ENCODE assay signal across 1 cellular context in genomic region chr16:90031931-90032663, GRCh38.
TF ChIP-seq lines count a peak whose summit lies in the region.

No MANE protein-coding gene starts in this region.

TF ChIP-seq in K562, 482 proteins besides CTCF, POLR2A, EP300 and RAD21 (continued from another document):
- TF ChIP-seq TSHZ1 (CRISPR knock-in tag; IDR thresholded peaks at IDR 0.05) (no peak), SRSF7 (optimal IDR thresholded peaks at IDR 0.05; ENCODE audit: low read depth, low read length) (no peak), REST (CRISPR knock-in tag; IDR thresholded peaks at IDR 0.05; ENCODE audit: low read depth) (no peak), HNRNPUL1 (IDR thresholded peaks at IDR 0.05; ENCODE audit: low read length) (no peak), ELF4 (CRISPR knock-in tag; IDR thresholded peaks at IDR 0.05) (no peak), FOXP1 (CRISPR knock-in tag; IDR thresholded peaks at IDR 0.05) (peak; percentile 30; the same call in 1 of the 2 replicates), PRMT5 (CRISPR knock-in tag; IDR thresholded peaks at IDR 0.05) (peak; percentile 51; the same call in 1 of the 2 replicates), ZNF436 (CRISPR knock-in tag; IDR thresholded peaks at IDR 0.05) (no peak), ZNF41 (CRISPR knock-in tag; conservative IDR thresholded peaks at IDR 0.05) (no peak), MLLT1 (IDR thresholded peaks at IDR 0.05) (0 out of 4 replicates have a peak, but pooled peaks of 1 of the 2 experiments have one; percentile 57), ZNF277 (CRISPR knock-in tag; IDR thresholded peaks at IDR 0.05; ENCODE audit: borderline replicate concordance) (no peak), LCOR (CRISPR knock-in tag; IDR thresholded peaks at IDR 0.05) (peak; percentile 18; the same call in 1 of the 2 replicates), KLF1 (tag; IDR thresholded peaks at IDR 0.05) (no peak), ZNF740 (CRISPR knock-in tag; IDR thresholded peaks at IDR 0.05) (peak; percentile 82), ZNF740 (tag; IDR thresholded peaks at IDR 0.05) (no peak), BRCA1 (IDR thresholded peaks at IDR 0.05) (no peak), BRCA1 (CRISPR knock-in tag; IDR thresholded peaks at IDR 0.05) (peak; percentile 93; the same call in 1 of the 2 replicates), KDM5B (IDR thresholded peaks at IDR 0.05; ENCODE audit: insufficient replicate concordance, low read depth, low read length) (no peak), CREB3 (tag; conservative IDR thresholded peaks at IDR 0.05; ENCODE audit: low read depth) (no peak), MTA1 (IDR thresholded peaks at IDR 0.05; ENCODE audit: borderline replicate concordance) (peak; percentile 96), PYGO2 (tag; IDR thresholded peaks at IDR 0.05) (no peak), MEF2D (tag; conservative IDR thresholded peaks at IDR 0.05; ENCODE audit: low read depth) (no peak), RFX1 (IDR thresholded peaks at IDR 0.05) (no peak), CSDE1 (IDR thresholded peaks at IDR 0.05) (no peak), NR1H2 (CRISPR knock-in tag; IDR thresholded peaks at IDR 0.05) (peak; percentile 73; the same call in 1 of the 2 replicates), RBM22 (IDR thresholded peaks at IDR 0.05; ENCODE audit: low read depth, low read length, poor library complexity, severe bottlenecking) (no peak), SMARCC2 (IDR thresholded peaks at IDR 0.05; ENCODE audit: low read depth) (no peak), CBX5 (IDR thresholded peaks at IDR 0.05; ENCODE audit: borderline replicate concordance, low read depth) (no peak), FOXA3 (CRISPR knock-in tag; conservative IDR thresholded peaks at IDR 0.05 in 1 of 2, IDR thresholded peaks at IDR 0.05 in 1 of 2) (peak in 1 of 2 experiments; percentile 78; a peak in 1 of 4 replicates), GATAD2A (IDR thresholded peaks at IDR 0.05) (peak; percentile 51; the same call in 1 of the 2 replicates), SMAD3 (CRISPR knock-in tag; conservative IDR thresholded peaks at IDR 0.05) (no peak), HDAC1 (IDR thresholded peaks at IDR 0.05) (peak in 1 of 2 experiments; percentile 85; a peak in 2 of 4 replicates), ZNF224 (CRISPR knock-in tag; IDR thresholded peaks at IDR 0.05) (0 out of 2 replicates have a peak, but pooled peaks have one; percentile 46), MED1 (CRISPR knock-in tag; IDR thresholded peaks at IDR 0.05; ENCODE audit: borderline replicate concordance) (peak; percentile 88; the same call in 1 of the 2 replicates), ZFP36 (IDR thresholded peaks at IDR 0.05; ENCODE audit: low read depth, low read length, partially characterized antibody) (no peak), ZNF143 (CRISPR knock-in tag; IDR thresholded peaks at IDR 0.05) (peak; percentile 19; the same call in 1 of the 2 replicates), CHD4 (IDR thresholded peaks at IDR 0.05; ENCODE audit: insufficient read depth, insufficient replicate concordance, low read depth, low read length, poor library complexity, severe bottlenecking) (peak; percentile 74), MTA2 (IDR thresholded peaks at IDR 0.05; ENCODE audit: low read depth) (peak; percentile 51), GATAD2B (IDR thresholded peaks at IDR 0.05; ENCODE audit: borderline replicate concordance) (no peak; the same call in 1 of the 2 replicates), SNRNP70 (optimal IDR thresholded peaks at IDR 0.05; ENCODE audit: low read depth, low read length) (no peak), CBFA2T3 (IDR thresholded peaks at IDR 0.05) (no peak), E4F1 (CRISPR knock-in tag; IDR thresholded peaks at IDR 0.05; ENCODE audit: borderline replicate concordance) (no peak), ZNF3 (CRISPR knock-in tag; IDR thresholded peaks at IDR 0.05) (no peak), EZH2 (IDR thresholded peaks at IDR 0.05; ENCODE audit: borderline replicate concordance, low read depth, low read length) (no peak), E2F5 (CRISPR knock-in tag; IDR thresholded peaks at IDR 0.05) (no peak), TEAD1 (CRISPR knock-in tag; IDR thresholded peaks at IDR 0.05) (peak; percentile 11 to 98; a peak in 2 of 4 replicates), FOXJ3 (CRISPR knock-in tag; IDR thresholded peaks at IDR 0.05) (peak; percentile 45; the same call in 1 of the 2 replicates), ZNF707 (CRISPR knock-in tag; conservative IDR thresholded peaks at IDR 0.05) (no peak), CBFA2T2 (conservative IDR thresholded peaks at IDR 0.05) (peak; percentile 78), ZBTB43 (CRISPR knock-in tag; IDR thresholded peaks at IDR 0.05) (peak; percentile 25; the same call in 1 of the 2 replicates), ZNF217 (CRISPR knock-in tag; IDR thresholded peaks at IDR 0.05) (0 out of 2 replicates have a peak, but pooled peaks have one; percentile 89), SP2 (IDR thresholded peaks at IDR 0.05; ENCODE audit: extremely low read depth, low read depth, low read length, poor library complexity, severe bottlenecking) (no peak)
TF ChIP-seq in K562: peak in this region for 36.
